ENCODE assay signal across 20 cellular contexts in genomic region chr12:49294086-49294803, GRCh38. TPM values are rescaled to one million over a fixed set of nuclear protein-coding genes. Genes with fewer than 3 reads are reported as not detected.
DNase-seq lines count a peak whose midpoint lies in the region; ATAC-seq and TF ChIP-seq lines count a peak whose summit lies in the region.
"Had no signal": no experiment of that assay in that cellular context is flagged by ENCODE, and none has a peak within 500 bp of the region (broad histone marks: within the 10 kb centered on the region; RNA-seq: fewer than 3 reads in every experiment).

No MANE protein-coding gene starts in this region.

- H3K9me2 ChIP-seq in HCT116 (ENCODE audit: insufficient read depth) (no peaks in the 10 kb centered on the region), PC-9 (ENCODE audit: insufficient read depth) (no peaks in the 10 kb centered on the region)

- H3K4me3 ChIP-seq in BLaER1 (no peak overlapping the region; the same call in 1 of the 2 replicates), HCT116 (replicated peaks in 1 of 2; ENCODE audit: low read depth in 1 of 2, low read length in 2 of 2) (no peak overlapping the region), iPS-20b (ENCODE audit: low read length) (0 out of 2 replicates have a peak overlapping the region, but pooled peaks have one; percentile 47), PC-9 (no peak overlapping the region)
- H3K4me3 ChIP-seq: HAP-1 had no signal

- TF ChIP-seq CTCF in HCT116 (IDR thresholded peaks at IDR 0.05 in 2 of 3, conservative IDR thresholded peaks at IDR 0.05 in 1 of 3; ENCODE audit: borderline replicate concordance in 1 of 3, insufficient read depth in 1 of 3, low read depth in 2 of 3, low read length in 2 of 3) (no peak), PC-9 (conservative IDR thresholded peaks at IDR 0.05) (no peak)

- H4K20me1 ChIP-seq in BLaER1: peaks cover 31% of the 10 kb centered on the region
- H4K20me1 ChIP-seq in HCT116 (ENCODE audit: insufficient read depth): no peaks in the 10 kb centered on the region
- no peaks in the 10 kb centered on the region for H4K20me1 ChIP-seq in PC-9 (ENCODE audit: insufficient read depth)

- H2AFZ ChIP-seq in HCT116 (ENCODE audit: low read depth, low read length, poor library complexity, severe bottlenecking): no peak overlapping the region
- H2AFZ ChIP-seq in PC-9: no peak overlapping the region

- H3K79me2 ChIP-seq in HCT116 (ENCODE audit: insufficient read depth, low read length): no peaks in the 10 kb centered on the region
- H3K79me2 ChIP-seq in PC-9 (ENCODE audit: low read depth): no peaks in the 10 kb centered on the region
- H3K79me2 ChIP-seq: parathyroid adenoma had no signal

- peaks cover 34% of the 10 kb centered on the region for H3K4me1 ChIP-seq in BLaER1
- peaks cover 10 to 35% of the 10 kb centered on the region in 2 experiments; a peak in 3 of 4 replicates for H3K4me1 ChIP-seq in HCT116 (ENCODE audit: control insufficient read depth in 1 of 2, insufficient read depth in 2 of 2, low read length in 2 of 2)
- no peaks in the 10 kb centered on the region for H3K4me1 ChIP-seq in iPS-20b (ENCODE audit: insufficient read depth, low read length)
- H3K4me1 ChIP-seq in PC-9 (replicated peaks; ENCODE audit: insufficient read depth): no peaks in the 10 kb centered on the region

- intact Hi-C loops in HCT116 (cut with micrococcal nuclease) (no loop called here), PC-9 (cut with micrococcal nuclease; ENCODE audit: unreplicated experiment) (no loop called here)

- H3K36me3 ChIP-seq in BLaER1 (no peaks in the 10 kb centered on the region), HCT116 (ENCODE audit: control insufficient read depth in 1 of 2, insufficient read depth in 2 of 2, low read length in 2 of 2) (no peaks in the 10 kb centered on the region), iPS-20b (ENCODE audit: insufficient read depth, low read depth, low read length) (no peaks in the 10 kb centered on the region), PC-9 (ENCODE audit: low read depth) (no peaks in the 10 kb centered on the region)
- H3K36me3 ChIP-seq: HAP-1 had no signal

- TF ChIP-seq POLR2A in HCT116 (IDR thresholded peaks at IDR 0.05; ENCODE audit: borderline replicate concordance, extremely low read depth, insufficient read depth, insufficient read length): no peak

- no peak for DNase-seq in HCT116 (ENCODE audit: low read depth, low spot score)
- DNase-seq in NCI-H524 treated with DMSO at 0.1 percent for 48 hours (lab: John Stamatoyannopoulos, UW): peak; percentile 31
- DNase-seq in CD1c-positive myeloid dendritic cell (ENCODE audit: extremely low spot score): no peak
- DNase-seq in PC-9: no peak
- DNase-seq: activated CD4-positive, alpha-beta T cell treated with anti-CD3 and anti-CD28 coated beads, Interleukin-2, amount 50 U/mL, for 4 hours; activated T-cell treated with anti-CD3 and anti-CD28 coated beads, Interleukin-2, amount 50 U/mL, for 1 hour; left ventricle myocardium superior; stimulated activated CD4-positive, alpha-beta T cell treated with anti-CD3 and anti-CD28 coated beads, Interleukin-4, amount 100 ng/mL, for 24 hours; substantia nigra; T-helper 1 cell had no signal

- H3K9ac ChIP-seq in BLaER1 (no peak overlapping the region), HCT116 (ENCODE audit: low read length) (no peak overlapping the region), iPS-20b (ENCODE audit: low read depth, low read length) (no peak overlapping the region)
- H3K9ac ChIP-seq: parathyroid adenoma had no signal

- H3K9me3 ChIP-seq in BLaER1 (no peaks in the 10 kb centered on the region), HCT116 (ENCODE audit: control insufficient read depth in 1 of 2, insufficient read depth in 1 of 2, low read depth in 1 of 2, low read length in 2 of 2) (no peaks in the 10 kb centered on the region), iPS-20b (ENCODE audit: insufficient read depth, low read depth, low read length) (0 out of 2 replicates have a peak, but pooled peaks cover 3% of the 10 kb centered on the region), PC-9 (ENCODE audit: insufficient read depth, low read depth) (no peaks in the 10 kb centered on the region)
- H3K9me3 ChIP-seq: Caco-2, HAP-1 had no signal

- ATAC-seq in HCT116 (no peak), GM21515 (IDR thresholded peaks at IDR 0.05; ENCODE audit: unreplicated experiment) (no peak), GM21447 (IDR thresholded peaks at IDR 0.05; ENCODE audit: unreplicated experiment) (no peak)

- H3K27me3 ChIP-seq in BLaER1 (peaks cover 71% of the 10 kb centered on the region), HCT116 (ENCODE audit: insufficient read depth, low read length) (no peaks in the 10 kb centered on the region), iPS-20b (ENCODE audit: insufficient read depth, low read length) (peaks cover 80% of the 10 kb centered on the region), PC-9 (ENCODE audit: insufficient read depth, low read depth) (0 out of 2 replicates have a peak, but pooled peaks cover 2% of the 10 kb centered on the region)

- no peaks in the 10 kb centered on the region for H3F3A ChIP-seq in PC-9 (ENCODE audit: insufficient read depth, low read depth)

- POLR2A ChIA-PET in HCT116 (lab: Charles Lee): interaction anchor here (0.6 to 1.6 kb wide), 2 partner anchors 26 to 37 kb away, joined by 3 to 4 read pairs; no protein-coding TSS in a partner anchor
- POLR2A ChIA-PET in PC-9 (lab: Charles Lee; ENCODE audit: unreplicated experiment): no interaction called here

- H3K27ac ChIP-seq in BLaER1: no peak overlapping the region
- no peak overlapping the region for H3K27ac ChIP-seq in HCT116 (ENCODE audit: low read depth, low read length)
- no peak overlapping the region for H3K27ac ChIP-seq in iPS-20b (ENCODE audit: low read length)
- H3K27ac ChIP-seq in PC-9: no peak overlapping the region
- H3K27ac ChIP-seq: parathyroid adenoma, skin epidermis had no signal

- RAD21 ChIA-PET in HCT116 (lab: Charles Lee; ENCODE audit: low non-redundant PET in 1 of 2, low total read pairs in 2 of 2, uncharacterized antibody in 2 of 2, unreplicated experiment in 2 of 2): no interaction called here

- CTCF ChIA-PET in HCT116 (lab: Charles Lee): interaction anchor here (0.9 to 4.5 kb wide), 4 partner anchors 9 to 64 kb away, joined by 3 to 23 read pairs (median 5); no protein-coding TSS in a partner anchor
- CTCF ChIA-PET in PC-9 (lab: Charles Lee): interaction anchor here (0.5 to 0.7 kb wide), 3 partner anchors 44 to 316 kb away, joined by 3 to 4 read pairs (median 3); partner anchors contain the start of gene WNT1

- peak overlapping the region; percentile 75 for H3K4me2 ChIP-seq in BLaER1
- no peak overlapping the region for H3K4me2 ChIP-seq in HCT116 (ENCODE audit: low read length)
- no peak overlapping the region for H3K4me2 ChIP-seq in PC-9

- TF ChIP-seq RAD21 in HCT116 (IDR thresholded peaks at IDR 0.05; ENCODE audit: low read depth): no peak

- BruUV-seq in HCT116 (replicated peaks; lab: Mats Ljungman, UMichigan): TSS peak; percentile 8
- BruUV-seq in PC-9 (replicated peaks; lab: Mats Ljungman, UMichigan): no TSS peak

TF ChIP-seq in HCT116, 20 proteins besides CTCF, POLR2A, EP300 and RAD21 (continues in another document):
- TF ChIP-seq EGR1 (IDR thresholded peaks at IDR 0.05; ENCODE audit: low read depth) (no peak), JUND (IDR thresholded peaks at IDR 0.05) (no peak), ZBTB33 (IDR thresholded peaks at IDR 0.05; ENCODE audit: extremely low read depth, insufficient replicate concordance, low read length) (no peak)

RNA-seq across cellular contexts. Expression of gene PRPH, which starts 0.7 kb away (rescaled TPM):
- 6.7 TPM for total RNA-seq in HCT116 (2021; ENCODE audit: unreplicated experiment)
- polyA plus RNA-seq in HCT116 (2012): 13.6 and 17.7 TPM in 2 replicates
- total RNA-seq in PC-9 (2021): 0.46 and 0.60 TPM in 2 replicates
- total RNA-seq: endothelial cell of umbilical vein, fibroblast of villous mesenchyme, left ventricle myocardium superior had no signal
- polyA plus RNA-seq: endothelial cell of umbilical vein had no signal

RNA-seq across cellular contexts. Expression of gene TROAP, which starts 28.8 kb away (rescaled TPM):
- total RNA-seq in HCT116 (2021; ENCODE audit: unreplicated experiment): 99.1 TPM
- polyA plus RNA-seq in HCT116 (2012): 96.2 and 124 TPM in 2 replicates
- total RNA-seq in PC-9 (2021): 79.4 and 79.9 TPM in 2 replicates

RNA-seq across cellular contexts. Expression of gene TUBA1C, which starts 29.4 kb away (rescaled TPM):
- total RNA-seq in HCT116 (2021; ENCODE audit: unreplicated experiment) (571 TPM), PC-9 (2021) (449 and 490 TPM in 2 replicates)
- polyA plus RNA-seq in HCT116 (2012): 1,132 and 1,135 TPM in 2 replicates

RNA-seq across cellular contexts. Expression of gene C1QL4, which starts 42.7 kb away (rescaled TPM):
- total RNA-seq in HCT116 (2021; ENCODE audit: unreplicated experiment) (8.1 TPM), PC-9 (2021) (0.18 and 0.22 TPM in 2 replicates)
- 6.4 and 8.2 TPM in 2 replicates for polyA plus RNA-seq in HCT116 (2012)
- total RNA-seq: endothelial cell of umbilical vein, fibroblast of villous mesenchyme, left ventricle myocardium superior had no signal
- polyA plus RNA-seq: endothelial cell of umbilical vein had no signal

RNA-seq across cellular contexts. Expression of gene DNAJC22, which starts 52.4 kb away (rescaled TPM):
- total RNA-seq in HCT116 (2021; ENCODE audit: unreplicated experiment) (27.7 TPM), PC-9 (2021) (3.7 and 4.7 TPM in 2 replicates)
- polyA plus RNA-seq in HCT116 (2012): 9.8 and 12.1 TPM in 2 replicates
